Comparison of ENCODE assay signal across 19 cellular contexts in the genomic region with DNA sequence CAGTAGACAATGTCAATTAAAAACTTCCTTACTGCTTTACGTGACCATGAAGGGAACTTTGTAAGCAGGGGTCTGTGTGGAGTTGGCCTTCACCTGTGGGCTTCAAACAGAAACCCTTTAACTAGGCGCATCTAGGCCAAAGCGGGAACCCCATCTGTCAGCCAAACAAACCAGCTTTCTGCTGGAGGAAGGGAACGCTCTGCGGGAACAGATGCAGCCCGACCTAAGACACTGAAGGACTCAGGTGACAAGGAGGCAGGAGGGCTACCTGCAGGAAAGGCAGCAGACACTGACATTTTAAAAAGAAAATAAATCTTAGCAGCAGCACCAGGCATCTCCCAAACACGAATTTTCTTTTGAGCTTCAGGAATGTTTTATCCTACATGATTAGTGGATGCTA.
"Had no signal": no experiment of that assay in that cellular context is flagged by ENCODE, and none has a peak within 500 bp of the region (broad histone marks: within the 10 kb centered on the region; RNA-seq: fewer than 3 reads in every experiment).

No MANE protein-coding gene starts in this region.

- ATAC-seq: activated T-helper 17 cell treated with anti-CD3 and anti-CD28 coated beads, Interleukin-2, amount 50 U/mL, for 72 hours; Panc1; Right ventricle myocardium inferior; T-cell had no signal

- DNase-seq: activated CD4-positive, alpha-beta memory T cell treated with anti-CD3 and anti-CD28 coated beads, Interleukin-2, amount 10 ng/mL, durations not matched to agents 7 days and 5 days; activated CD4-positive, alpha-beta T cell treated with anti-CD3 and anti-CD28 coated beads, Interleukin-2, amount 50 U/mL, for 1 hour; activated CD4-positive, CD25-positive, alpha-beta regulatory T cell; activated gamma-delta T cell treated with Interleukin-2 at 50 U/mL for 16 hours; activated naive CD4-positive, alpha-beta T cell treated with anti-CD3 and anti-CD28 coated beads, Interleukin-2, amount 10 ng/mL, durations not matched to agents 7 days and 5 days; activated naive CD8-positive, alpha-beta T cell treated with anti-CD3 and anti-CD28 coated beads for 36 hours; activated T-cell treated with anti-CD3 and anti-CD28 coated beads for 4 hours; activated T-cell treated with anti-CD3 and anti-CD28 coated beads, Interleukin-2, amount 50 U/mL, for 48 hours; brain microvascular endothelial cell; KG1; NCI-H1048; NCI-H146; NCI-H187 treated with DMSO at 0.1 percent for 48 hours; NCI-H446 treated with DMSO at 0.1 percent for 48 hours; RPMI8226; T-cell had no signal
